Comparison of ENCODE assay signal across 8 cellular contexts in genomic region chr11:62854013-62854824, GRCh38. TPM values are rescaled to one million over a fixed set of nuclear protein-coding genes. Genes with fewer than 3 reads are reported as not detected.
DNase-seq lines count a peak whose midpoint lies in the region; ATAC-seq and TF ChIP-seq lines count a peak whose summit lies in the region.

No MANE protein-coding gene starts in this region.

- peaks cover 20 to 50% of the 10 kb centered on the region in 2 experiments for H3K79me1 ChIP-seq in IMR-90 (ENCODE audit: low read depth in 1 of 2, low read length in 2 of 2)

- peak overlapping the region; percentile 95; the same call in 1 of the 2 replicates for H3K56ac ChIP-seq in IMR-90 (ENCODE audit: extremely low read depth, insufficient read depth, low read length)

- no CpG with 5 or more reads among the region's 8 CpGs for WGBS in IMR-90 (ENCODE audit: extremely low coverage in 2 of 2, insufficient read length in 1 of 2), 2 experiments

- dilution Hi-C loops in IMR-90 (cut with HindIII; ENCODE audit: low sequenced_read_pairs, unreplicated experiment): no loop called here

- TF ChIP-seq RAD21 in IMR-90 (IDR thresholded peaks at IDR 0.05; ENCODE audit: low read length): no peak

- H3K4me3 Mint-ChIP-seq in chondrocyte (ENCODE audit: unreplicated experiment): peak overlapping the region; percentile 95
- peak overlapping the region; percentile 93 to 100 (median 98) for H3K4me3 Mint-ChIP-seq in naive thymus-derived CD4-positive, alpha-beta T cell

- H2BK5ac ChIP-seq in IMR-90 (ENCODE audit: low read depth, low read length, poor library complexity, severe bottlenecking): no peak overlapping the region

- peak overlapping the region; percentile 97 for H3K9ac ChIP-seq in IMR-90 (ENCODE audit: low read depth, low read length)

- no peaks in the 10 kb centered on the region for H3K9me3 Mint-ChIP-seq in chondrocyte (ENCODE audit: low read depth)
- peaks cover 0 to 10% (median 0%) of the 10 kb centered on the region in 11 donors for H3K9me3 Mint-ChIP-seq in naive thymus-derived CD4-positive, alpha-beta T cell

- H3K9me3 ChIP-seq in BE2C (no peaks in the 10 kb centered on the region), IMR-90 (ENCODE audit: control insufficient read depth, insufficient read depth, low read length) (no peaks in the 10 kb centered on the region)
- H3K9me3 ChIP-seq in naive thymus-derived CD4-positive, alpha-beta T cell (ENCODE audit: control insufficient read depth in 2 of 3, low read length in 3 of 3): no peaks in the 10 kb centered on the region

- peaks cover 42% of the 10 kb centered on the region for H4K20me1 ChIP-seq in IMR-90 (ENCODE audit: insufficient read depth, low read length)

- H3K27me3 ChIP-seq in BE2C: no peaks in the 10 kb centered on the region
- H3K27me3 ChIP-seq in IMR-90 (ENCODE audit: control insufficient read depth, insufficient read depth, low read length): no peaks in the 10 kb centered on the region
- no peaks in the 10 kb centered on the region for H3K27me3 ChIP-seq in naive thymus-derived CD4-positive, alpha-beta T cell (ENCODE audit: control insufficient read depth in 2 of 2, insufficient read depth in 2 of 2, low read length in 2 of 2)

- TF ChIP-seq CTCF in BE2C (IDR thresholded peaks at IDR 0.05; ENCODE audit: low read depth, low read length) (no peak), IMR-90 (conservative IDR thresholded peaks at IDR 0.05; ENCODE audit: low read depth, low read length) (no peak), chondrocyte (IDR thresholded peaks at IDR 0.05) (no peak)

- 0 out of 2 replicates have a peak, but pooled peaks cover 4% of the 10 kb centered on the region for H3K9me1 ChIP-seq in IMR-90 (ENCODE audit: insufficient read depth, low read length)

- POLR2A ChIA-PET in IMR-90 (lab: Charles Lee; ENCODE audit: unreplicated experiment): interaction anchor here (0.5 kb wide), 2 partner anchors 17 to 41 kb away, joined by 3 to 9 read pairs; no protein-coding TSS in a partner anchor
- POLR2A ChIA-PET in naive thymus-derived CD4-positive, alpha-beta T cell (lab: Charles Lee): interaction anchor here (0.6 to 11.0 kb wide), 41 partner anchors 7 to 1351 kb away, joined by 3 to 379 read pairs (median 11); partner anchors contain the start of genes B3GAT3, BSCL2, C11orf98 and CSKMT

- ATAC-seq in IMR-90 (ENCODE audit: low read depth): no peak
- no peak for ATAC-seq in naive thymus-derived CD4-positive, alpha-beta T cell
- no peak for ATAC-seq in HG03097 (IDR thresholded peaks at IDR 0.05; ENCODE audit: low FRiP score, unreplicated experiment)

- CTCF ChIA-PET in IMR-90 (lab: Yijun Ruan, JAX): interaction anchor here (1.9 kb wide), 1 partner anchor 27 kb away, joined by 6 read pairs; the partner anchor contains the start of gene SLC3A2
- CTCF ChIA-PET in naive thymus-derived CD4-positive, alpha-beta T cell (lab: Charles Lee): interaction anchor here (0.6 to 5.3 kb wide), 5 partner anchors 10 to 254 kb away, joined by 3 to 34 read pairs (median 9); partner anchors contain the start of genes TMEM179B and WDR74

- DNase-seq in BE2C: no peak
- no peak for DNase-seq in IMR-90
- DNase-seq in chondrocyte (ENCODE audit: low spot score): no peak
- no peak for DNase-seq in naive thymus-derived CD4-positive, alpha-beta T cell
- DNase-seq in activated CD4-positive, CD25-positive, alpha-beta regulatory T cell (lab: John Stamatoyannopoulos, UW): no peak
- no peak for DNase-seq in NCI-H128 (lab: John Stamatoyannopoulos, UW; ENCODE audit: unreplicated experiment)
- DNase-seq in GM03348 (ENCODE audit: low spot score): no peak

- H3K18ac ChIP-seq in IMR-90 (ENCODE audit: low read depth, low read length): no peak overlapping the region

- H2AK5ac ChIP-seq in IMR-90 (ENCODE audit: low read depth, low read length): no peak overlapping the region

- no peak overlapping the region for H2AK9ac ChIP-seq in IMR-90 (replicated peaks; ENCODE audit: low read depth, low read length, poor library complexity)

- H3K36me3 ChIP-seq in BE2C (peaks cover 40% of the 10 kb centered on the region), IMR-90 (ENCODE audit: control insufficient read depth, insufficient read depth, low read length) (peaks cover 30% of the 10 kb centered on the region)
- H3K36me3 ChIP-seq in naive thymus-derived CD4-positive, alpha-beta T cell (ENCODE audit: control insufficient read depth in 2 of 3, insufficient read depth in 3 of 3, low read length in 3 of 3): peaks cover 9 to 39% (median 20%) of the 10 kb centered on the region in 3 experiments

- H2BK20ac ChIP-seq in IMR-90 (ENCODE audit: low read depth, low read length): no peak overlapping the region

- H3K23ac ChIP-seq in IMR-90 (ENCODE audit: low read depth, low read length): peak overlapping the region; percentile 97

- H3K4me2 ChIP-seq in IMR-90 (ENCODE audit: low read depth, low read length): peak overlapping the region; percentile 83

- no peak overlapping the region for H3K4ac ChIP-seq in IMR-90 (ENCODE audit: low read depth, low read length)

- H3K27me3 Mint-ChIP-seq in chondrocyte (ENCODE audit: low read depth): no peaks in the 10 kb centered on the region
- peaks cover 0 to 6% (median 0%) of the 10 kb centered on the region in 5 donors for H3K27me3 Mint-ChIP-seq in naive thymus-derived CD4-positive, alpha-beta T cell

- intact Hi-C loops in IMR-90 (cut with micrococcal nuclease): no loop called here
- intact Hi-C loops in naive thymus-derived CD4-positive, alpha-beta T cell (cut with micrococcal nuclease): no loop called here

- H3K27ac ChIP-seq in IMR-90 (ENCODE audit: insufficient read depth, low read length): no peak overlapping the region
- H3K27ac ChIP-seq in naive thymus-derived CD4-positive, alpha-beta T cell (ENCODE audit: low read depth, low read length): peak overlapping the region; percentile 85

- in situ Hi-C loops in IMR-90 (cut with MboI; ENCODE audit: low sequenced_read_pairs): loop anchor here (25.0 kb wide), 1 partner anchor 467 kb away; no protein-coding TSS in a partner anchor

- peak overlapping the region; percentile 69; the same call in 1 of the 2 replicates for H3K14ac ChIP-seq in IMR-90 (replicated peaks; ENCODE audit: low read depth, low read length)

- no peak overlapping the region for H4K5ac ChIP-seq in IMR-90 (ENCODE audit: low read depth, low read length)

- no peak overlapping the region for H2AFZ ChIP-seq in IMR-90 (replicated peaks; ENCODE audit: low read length, poor library complexity)

- peaks cover 54% of the 10 kb centered on the region for H3K4me1 Mint-ChIP-seq in chondrocyte (ENCODE audit: low read depth)
- H3K4me1 Mint-ChIP-seq in naive thymus-derived CD4-positive, alpha-beta T cell: peaks cover 34 to 65% (median 49%) of the 10 kb centered on the region in 7 donors

- TF ChIP-seq POLR2A in IMR-90 (IDR thresholded peaks at IDR 0.05; ENCODE audit: low read depth, low read length): no peak

- H3K4me1 ChIP-seq in BE2C: no peaks in the 10 kb centered on the region
- H3K4me1 ChIP-seq in IMR-90 (ENCODE audit: control insufficient read depth, insufficient read depth, low read length): peaks cover 2% of the 10 kb centered on the region; the same call in 1 of the 2 replicates
- H3K4me1 ChIP-seq in naive thymus-derived CD4-positive, alpha-beta T cell (ENCODE audit: control insufficient read depth in 2 of 2, insufficient read depth in 2 of 2, low read length in 2 of 2): peaks cover 33 to 39% of the 10 kb centered on the region in 2 donors

- H2BK120ac ChIP-seq in IMR-90 (ENCODE audit: low read depth, low read length): no peak overlapping the region

- peaks cover 31% of the 10 kb centered on the region for H3K36me3 Mint-ChIP-seq in chondrocyte (ENCODE audit: low read depth)
- peaks cover 9 to 41% (median 35%) of the 10 kb centered on the region in 5 donors for H3K36me3 Mint-ChIP-seq in naive thymus-derived CD4-positive, alpha-beta T cell

- H4K8ac ChIP-seq in IMR-90 (ENCODE audit: low read depth in 2 of 2, low read length in 2 of 2): no peak overlapping the region

- H3K27ac Mint-ChIP-seq in chondrocyte (ENCODE audit: unreplicated experiment): peak overlapping the region; percentile 95
- H3K27ac Mint-ChIP-seq in naive thymus-derived CD4-positive, alpha-beta T cell: peak overlapping the region; percentile 86 to 98 (median 94)

- H3K4me3 ChIP-seq in BE2C (ENCODE audit: low read depth, low read length): peak overlapping the region; percentile 98
- H3K4me3 ChIP-seq in IMR-90 (ENCODE audit: insufficient read depth, low read depth, low read length): peak overlapping the region; percentile 72
- H3K4me3 ChIP-seq in naive thymus-derived CD4-positive, alpha-beta T cell (ENCODE audit: low read length): peak overlapping the region; percentile 97

- H2BK15ac ChIP-seq in IMR-90 (ENCODE audit: low read depth, low read length): no peak overlapping the region

- no TSS peak for BruUV-seq in IMR-90 (replicated peaks; lab: Mats Ljungman, UMichigan)

- no peak overlapping the region for H4K91ac ChIP-seq in IMR-90 (ENCODE audit: insufficient read depth, low read depth, low read length)

RNA-seq across cellular contexts. Expression of gene WDR74, which starts 14.8 kb away (rescaled TPM):
- 189 TPM for polyA plus RNA-seq in BE2C (2012; ENCODE audit: insufficient read depth, insufficient read length, low read depth)
- total RNA-seq in IMR-90 (2012; rRNA removed) (40.8 and 44.3 TPM in 2 replicates), chondrocyte (26.4 to 27.9 TPM (median 27.3 TPM) in 3 replicates)
- polyA plus RNA-seq in IMR-90 (2012; rRNA removed): 38.4 and 41.9 TPM in 2 replicates
- 31.9 and 59.9 TPM in 2 replicates for polyA plus RNA-seq in IMR-90 (2012; cell fraction: cytosol; rRNA removed)
- 66.2 and 131 TPM in 2 replicates for polyA plus RNA-seq in IMR-90 (2012; cell fraction: nucleus; rRNA removed; ENCODE audit: low replicate concordance)
- total RNA-seq in naive thymus-derived CD4-positive, alpha-beta T cell: 100 to 1,000 TPM in 4 of 5 experiments, 10 to 100 TPM in 1; 87.2 to 279 (median 102) TPM
- polyA plus RNA-seq in naive thymus-derived CD4-positive, alpha-beta T cell: 10 to 100 TPM; 55.0 to 56.9 TPM

RNA-seq across cellular contexts. Expression of gene TEX54, which starts 21.6 kb away (rescaled TPM):
- polyA plus RNA-seq in BE2C (2012; ENCODE audit: insufficient read depth, insufficient read length, low read depth): not detected
- total RNA-seq in IMR-90 (2012; rRNA removed) (not detected in 2 replicates), chondrocyte (0.65 TPM in 1 of 3 replicates, not detected in the others)
- polyA plus RNA-seq in IMR-90 (2012; rRNA removed): not detected in 2 replicates
- not detected in 2 replicates for polyA plus RNA-seq in IMR-90 (2012; cell fraction: cytosol; rRNA removed)
- not detected in 2 replicates for polyA plus RNA-seq in IMR-90 (2012; cell fraction: nucleus; rRNA removed; ENCODE audit: low replicate concordance)
- total RNA-seq in naive thymus-derived CD4-positive, alpha-beta T cell: under 1 TPM in 1 of 5 experiments, not detected in 4; 0.89 TPM
- polyA plus RNA-seq in naive thymus-derived CD4-positive, alpha-beta T cell: 1 to 10 TPM; 1.6 to 2.1 TPM

RNA-seq across cellular contexts. Expression of gene STX5, which starts 22.4 kb away (rescaled TPM):
- polyA plus RNA-seq in BE2C (2012; ENCODE audit: insufficient read depth, insufficient read length, low read depth): 13.3 TPM
- total RNA-seq in IMR-90 (2012; rRNA removed) (48.6 and 49.5 TPM in 2 replicates), chondrocyte (44.0 to 52.2 TPM (median 45.5 TPM) in 3 replicates)
- polyA plus RNA-seq in IMR-90 (2012; rRNA removed): 43.1 and 43.5 TPM in 2 replicates
- polyA plus RNA-seq in IMR-90 (2012; cell fraction: cytosol; rRNA removed): 24.5 and 39.6 TPM in 2 replicates
- 35.4 and 47.9 TPM in 2 replicates for polyA plus RNA-seq in IMR-90 (2012; cell fraction: nucleus; rRNA removed; ENCODE audit: low replicate concordance)
- total RNA-seq in naive thymus-derived CD4-positive, alpha-beta T cell: 100 to 1,000 TPM in 2 of 5 experiments, 10 to 100 TPM in 3; 47.0 to 152 (median 57.3) TPM
- polyA plus RNA-seq in naive thymus-derived CD4-positive, alpha-beta T cell: 10 to 100 TPM; 23.8 to 32.8 TPM

RNA-seq across cellular contexts. Expression of gene SLC3A2, which starts 26.5 kb away (rescaled TPM):
- polyA plus RNA-seq in BE2C (2012; ENCODE audit: insufficient read depth, insufficient read length, low read depth): 878 TPM
- total RNA-seq in IMR-90 (2012; rRNA removed) (114 and 140 TPM in 2 replicates), chondrocyte (125 to 380 TPM (median 374 TPM) in 3 replicates)
- polyA plus RNA-seq in IMR-90 (2012; rRNA removed): 239 TPM in 2 replicates
- 251 and 299 TPM in 2 replicates for polyA plus RNA-seq in IMR-90 (2012; cell fraction: cytosol; rRNA removed)
- 340 and 413 TPM in 2 replicates for polyA plus RNA-seq in IMR-90 (2012; cell fraction: nucleus; rRNA removed; ENCODE audit: low replicate concordance)
- total RNA-seq in naive thymus-derived CD4-positive, alpha-beta T cell: 100 to 1,000 TPM; 159 to 239 (median 218) TPM
- polyA plus RNA-seq in naive thymus-derived CD4-positive, alpha-beta T cell: 100 to 1,000 TPM; 118 to 189 TPM

RNA-seq across cellular contexts. Expression of gene NXF1, which starts 49.0 kb away (rescaled TPM):
- 57.7 TPM for polyA plus RNA-seq in BE2C (2012; ENCODE audit: insufficient read depth, insufficient read length, low read depth)
- total RNA-seq in IMR-90 (2012; rRNA removed) (26.3 and 27.5 TPM in 2 replicates), chondrocyte (51.3 to 69.5 TPM (median 52.4 TPM) in 3 replicates)
- 90.4 and 97.4 TPM in 2 replicates for polyA plus RNA-seq in IMR-90 (2012; rRNA removed)
- polyA plus RNA-seq in IMR-90 (2012; cell fraction: cytosol; rRNA removed): 43.9 and 49.0 TPM in 2 replicates
- polyA plus RNA-seq in IMR-90 (2012; cell fraction: nucleus; rRNA removed; ENCODE audit: low replicate concordance): 354 and 360 TPM in 2 replicates
- 100 to 1,000 TPM in 4 of 5 experiments, 10 to 100 TPM in 1; 92.1 to 421 (median 195) TPM for total RNA-seq in naive thymus-derived CD4-positive, alpha-beta T cell
- polyA plus RNA-seq in naive thymus-derived CD4-positive, alpha-beta T cell: 100 to 1,000 TPM in 1 of 2 donors, 10 to 100 TPM in 1; 66.9 to 106 TPM
